11 cellular contexts compared by ENCODE assay signal in genomic region chr5:159819671-159820411, GRCh38.
DNase-seq lines count a peak whose midpoint lies in the region; ATAC-seq and TF ChIP-seq lines count a peak whose summit lies in the region.
"Had no signal": no experiment of that assay in that cellular context is flagged by ENCODE, and none has a peak within 500 bp of the region (broad histone marks: within the 10 kb centered on the region; RNA-seq: fewer than 3 reads in every experiment).

No MANE protein-coding gene starts in this region.

- peak; percentile 93 for ATAC-seq in sciatic nerve
- no peak for ATAC-seq in GM21619 (IDR thresholded peaks at IDR 0.05; ENCODE audit: unreplicated experiment)
- no peak for ATAC-seq in GM18520 (IDR thresholded peaks at IDR 0.05; ENCODE audit: unreplicated experiment)

- no peaks in the 10 kb centered on the region for H3K4me1 ChIP-seq in left ventricle myocardium inferior
- H3K4me1 ChIP-seq: BLaER1 had no signal

- intact Hi-C loops in left ventricle myocardium inferior (cut with micrococcal nuclease) (no loop called here), sciatic nerve (cut with DNase I) (no loop called here)

- peaks cover 11% of the 10 kb centered on the region for H3K27me3 ChIP-seq in left ventricle myocardium inferior (ENCODE audit: low read depth)
- H3K27me3 ChIP-seq: BLaER1 had no signal

- no peak for TF ChIP-seq CTCF in left ventricle myocardium inferior (IDR thresholded peaks at IDR 0.05; ENCODE audit: borderline replicate concordance)

- no peaks in the 10 kb centered on the region for H3K9me3 ChIP-seq in left ventricle myocardium inferior (replicated peaks)
- H3K9me3 ChIP-seq: BLaER1 had no signal

- peak overlapping the region; percentile 84 for H3K27ac ChIP-seq in left ventricle myocardium inferior (replicated peaks)
- H3K27ac ChIP-seq: BLaER1 had no signal

- no peaks in the 10 kb centered on the region for H3K36me3 ChIP-seq in left ventricle myocardium inferior
- H3K36me3 ChIP-seq: BLaER1 had no signal

- H3K4me3 ChIP-seq in left ventricle myocardium inferior, result no peak overlapping the region
- H3K4me3 ChIP-seq: BLaER1, skin epidermis had no signal

- DNase-seq in EH (ENCODE audit: low read depth) (peak; percentile 40), amniotic epithelial cell (ENCODE audit: low read depth) (peak; percentile 83), left ventricle myocardium inferior (peak; percentile 72), sciatic nerve (ENCODE audit: low spot score) (peak; percentile 66), dedifferentiated amniotic fluid mesenchymal stem cell (ENCODE audit: extremely low spot score) (no peak)
- DNase-seq in activated CD4-positive, alpha-beta T cell treated with anti-CD3 and anti-CD28 coated beads, Interleukin-2, amount 50 U/mL, for 48 hours, result no peak
- DNase-seq: NCI-H2171 treated with DMSO at 0.1 percent for 48 hours had no signal

Comparison
In these comparisons a context has a peak if more than half of its experiments do, and no peak if none do; other contexts are left out.
1. DNase-seq: peak in EH (single experiment), amniotic epithelial cell (single experiment), left ventricle myocardium inferior (single experiment) and sciatic nerve (single experiment); none in activated CD4-positive, alpha-beta T cell treated with anti-CD3 and anti-CD28 coated beads, Interleukin-2, amount 50 U/mL, for 48 hours (0 of 2) and dedifferentiated amniotic fluid mesenchymal stem cell (single experiment).